Comparison of ENCODE assay signal across 8 cellular contexts in genomic region chr12:32399045-32399372, GRCh38. TPM values are rescaled to one million over a fixed set of nuclear protein-coding genes. Genes with fewer than 3 reads are reported as not detected.
A peak's percentile ranks its signal among the peaks of the same experiment; 100 is the strongest.
DNase-seq lines count a peak whose midpoint lies in the region; FAIRE-seq and TF ChIP-seq lines count a peak whose summit lies in the region.

No MANE protein-coding gene starts in this region.

- no peak for FAIRE-seq in RCC 7860 (lab: Jason Lieb, UNC)

- H3K36me3 ChIP-seq in H7 (replicated peaks; ENCODE audit: control insufficient read depth, insufficient read depth, low read length) (no peaks in the 10 kb centered on the region; the same call in none of the 2 replicates), SJSA1 (no peaks in the 10 kb centered on the region)

- TF ChIP-seq CTCF in fibroblast of villous mesenchyme (IDR thresholded peaks at IDR 0.05; ENCODE audit: insufficient read depth, low read depth, low read length), result no peak

- H3K9me3 ChIP-seq in SJSA1 (replicated peaks), result no peaks in the 10 kb centered on the region

- DNase-seq in H7 (no peak), SJSA1 (ENCODE audit: low read depth in 1 of 2, low spot score in 2 of 2) (no peak), fibroblast of villous mesenchyme (ENCODE audit: low read depth) (no peak), skeletal muscle cell (ENCODE audit: low read depth) (no peak), RCC 7860 (ENCODE audit: low spot score) (no peak), MV-4-11 (lab: John Stamatoyannopoulos, UW) (no peak), anterior cingulate cortex (lab: John Stamatoyannopoulos, UW) (no peak), dedifferentiated amniotic fluid mesenchymal stem cell (ENCODE audit: extremely low spot score) (no peak)

- H3K4me3 ChIP-seq in H7 (ENCODE audit: insufficient read depth, low read depth, low read length) (peak overlapping the region; percentile 99), SJSA1 (peak overlapping the region; percentile 50), fibroblast of villous mesenchyme (ENCODE audit: low read depth, low read length) (peak overlapping the region; percentile 74), skeletal muscle cell (ENCODE audit: low read depth, low read length) (peak overlapping the region; percentile 65)

- peaks cover 10% of the 10 kb centered on the region for H3K4me1 ChIP-seq in SJSA1 (replicated peaks)

- no peak overlapping the region for H3K27ac ChIP-seq in SJSA1

- H3K27me3 ChIP-seq in H7 (ENCODE audit: control insufficient read depth, insufficient read depth, low read length) (no peaks in the 10 kb centered on the region), SJSA1 (replicated peaks) (peaks cover 6% of the 10 kb centered on the region; the same call in 1 of the 2 replicates)

RNA-seq across cellular contexts. Expression of gene FGD4, which starts 0.3 kb away (rescaled TPM):
- 24.0 and 36.5 TPM in 2 replicates for total RNA-seq in H7 (2014; rRNA removed; shearing (Covaris generic))
- 1.5 and 2.8 TPM in 2 replicates for total RNA-seq in SJSA1 (2014; rRNA removed; shearing (Covaris generic))
- total RNA-seq in fibroblast of villous mesenchyme, result 4.7 and 8.1 TPM in 2 replicates
